8 cellular contexts compared by ENCODE assay signal in genomic region chr12:107027304-107028053, GRCh38. TPM values are rescaled to one million over a fixed set of nuclear protein-coding genes. Genes with fewer than 3 reads are reported as not detected.
DNase-seq lines count a peak whose midpoint lies in the region; ATAC-seq, FAIRE-seq and TF ChIP-seq lines count a peak whose summit lies in the region.

No MANE protein-coding gene starts in this region.

- no peak for TF ChIP-seq CTCF in dorsolateral prefrontal cortex (IDR thresholded peaks at IDR 0.05 in 54 of 56, conservative IDR thresholded peaks at IDR 0.05 in 2 of 56; ENCODE audit: low read depth in 1 of 56, partially characterized antibody in 56 of 56)
- no peak for TF ChIP-seq CTCF in mesothelial cell of epicardium (IDR thresholded peaks at IDR 0.05; ENCODE audit: unreplicated experiment)
- TF ChIP-seq CTCF in uterus (IDR thresholded peaks at IDR 0.05) = no peak

- H3K27ac Mint-ChIP-seq in mesothelial cell of epicardium = peak overlapping the region; percentile 85

- H3K36me3 Mint-ChIP-seq in mesothelial cell of epicardium = no peaks in the 10 kb centered on the region

- DNase-seq in NCI-H82 (lab: John Stamatoyannopoulos, UW) (peak; percentile 62), NCI-H82 treated with DMSO at 0.1 percent for 48 hours (lab: John Stamatoyannopoulos, UW; ENCODE audit: unreplicated experiment) (no peak), RCC 7860 (ENCODE audit: low spot score) (peak; percentile 80), dorsolateral prefrontal cortex (peak in 1 of 10 donors; percentile 32), mesothelial cell of epicardium (ENCODE audit: low spot score in 2 of 2, unreplicated experiment in 2 of 2) (no peak), uterus (peak in 1 of 2 donors; percentile 22)

- H3K4me3 Mint-ChIP-seq in mesothelial cell of epicardium = no peak overlapping the region

- H3K27ac ChIP-seq in dorsolateral prefrontal cortex = peak overlapping the region in 56 of 59 donors; percentile 1 to 90 (median 73)
- peak overlapping the region; percentile 57 to 85 for H3K27ac ChIP-seq in uterus

- H3K9me3 ChIP-seq in uterus = no peaks in the 10 kb centered on the region

- H3K4me1 Mint-ChIP-seq in mesothelial cell of epicardium = peaks cover 36% of the 10 kb centered on the region

- no peaks in the 10 kb centered on the region for H3K36me3 ChIP-seq in uterus

- H3K27me3 Mint-ChIP-seq in mesothelial cell of epicardium (ENCODE audit: low read depth) = no peaks in the 10 kb centered on the region

- peaks cover 4 to 9% of the 10 kb centered on the region in 2 donors for H3K4me1 ChIP-seq in uterus

- peak overlapping the region in 17 of 59 donors; percentile 0 to 33 (median 19) for H3K4me3 ChIP-seq in dorsolateral prefrontal cortex
- H3K4me3 ChIP-seq in uterus = no peak overlapping the region

- intact Hi-C loops in dorsolateral prefrontal cortex (cut with DNase I) = no loop called here
- intact Hi-C loops in uterus (cut with DNase I; ENCODE audit: low total_unique reads) = no loop called here

- no peaks in the 10 kb centered on the region for H3K9me3 Mint-ChIP-seq in mesothelial cell of epicardium

- peak; percentile 85 for FAIRE-seq in RCC 7860 (lab: Jason Lieb, UNC)

- H3K27me3 ChIP-seq in dorsolateral prefrontal cortex (no peaks in the 10 kb centered on the region), uterus (no peaks in the 10 kb centered on the region)

- peak in 1 of 2 donors; percentile 25 for TF ChIP-seq POLR2A in uterus (IDR thresholded peaks at IDR 0.05)

- ATAC-seq in GM21360 (IDR thresholded peaks at IDR 0.05; ENCODE audit: unreplicated experiment) (no peak), GM21526 (IDR thresholded peaks at IDR 0.05; ENCODE audit: low FRiP score, unreplicated experiment) (no peak)

RNA-seq across cellular contexts. Expression of gene MTERF2, which starts 40.5 kb away (rescaled TPM):
- total RNA-seq in dorsolateral prefrontal cortex = 10 to 100 TPM; 17.1 to 39.1 (median 25.8) TPM
- 19.9 to 24.5 TPM (median 21.2 TPM) in 3 replicates for total RNA-seq in mesothelial cell of epicardium
- 10 to 100 TPM in 3 of 4 donors, 1 to 10 TPM in 1; 3.8 to 31.5 (median 18.6) TPM for total RNA-seq in uterus

Comparison
In these comparisons a context has a peak if more than half of its experiments do, and no peak if none do; other contexts are left out.
1. DNase-seq: peak in NCI-H82 (single experiment) and RCC 7860 (single experiment); none in NCI-H82 treated with DMSO at 0.1 percent for 48 hours (single experiment) and mesothelial cell of epicardium (0 of 2).